8 cellular contexts compared by ENCODE assay signal in genomic region chr15:89068325-89068784, GRCh38. TPM values are rescaled to one million over a fixed set of nuclear protein-coding genes. Genes with fewer than 3 reads are reported as not detected.
DNase-seq lines count a peak whose midpoint lies in the region; ATAC-seq and TF ChIP-seq lines count a peak whose summit lies in the region.

No MANE protein-coding gene starts in this region.

- H2BK5ac ChIP-seq in neuronal stem cell (ENCODE audit: low read length) = no peak overlapping the region

- no peak overlapping the region for H4K8ac ChIP-seq in neuronal stem cell (ENCODE audit: low read depth, low read length)

- H3K4ac ChIP-seq in neuronal stem cell (ENCODE audit: low read length) = no peak overlapping the region

- H3K4me1 ChIP-seq in lower lobe of right lung = peaks cover 12% of the 10 kb centered on the region
- no peaks in the 10 kb centered on the region for H3K4me1 ChIP-seq in neuronal stem cell (ENCODE audit: control insufficient read depth in 2 of 2, insufficient read depth in 1 of 2, low read depth in 1 of 2, low read length in 2 of 2)

- no peak overlapping the region for H3K18ac ChIP-seq in neuronal stem cell (ENCODE audit: low read length)

- no peak overlapping the region for H3K14ac ChIP-seq in neuronal stem cell (ENCODE audit: low read length)

- H3K9me3 ChIP-seq in lower lobe of right lung (peaks cover 17% of the 10 kb centered on the region), neuronal stem cell (replicated peaks in 1 of 2; ENCODE audit: control insufficient read depth in 2 of 2, insufficient read depth in 1 of 2, low read depth in 1 of 2, low read length in 2 of 2) (peaks cover 10 to 18% of the 10 kb centered on the region in 2 donors)

- intact Hi-C loops in lower lobe of right lung (cut with DNase I) = no loop called here

- H3K27ac ChIP-seq in lower lobe of right lung = no peak overlapping the region
- no peak overlapping the region for H3K27ac ChIP-seq in neuronal stem cell (replicated peaks; ENCODE audit: low read length)

- no peak overlapping the region for H2AK5ac ChIP-seq in neuronal stem cell (ENCODE audit: low read depth, low read length)

- DNase-seq in Daoy (ENCODE audit: low read depth) (peak; percentile 78), lower lobe of right lung (no peak), left lobe of liver (ENCODE audit: low spot score) (no peak), DMS153 treated with DMSO at 0.1 percent for 48 hours (lab: John Stamatoyannopoulos, UW; ENCODE audit: unreplicated experiment) (no peak), neuronal stem cell (ENCODE audit: low spot score) (no peak)
- peak in 2 of 3 experiments; percentile 29 to 60 for DNase-seq in activated CD8-positive, alpha-beta memory T cell treated with anti-CD3 and anti-CD28 coated beads for 48 hours (ENCODE audit: low read depth in 2 of 3, low spot score in 2 of 3)

- H2BK120ac ChIP-seq in neuronal stem cell (ENCODE audit: low read depth, low read length) = no peak overlapping the region

- no peak overlapping the region for H2AFZ ChIP-seq in neuronal stem cell (ENCODE audit: low read length)

- H3K9ac ChIP-seq in neuronal stem cell (ENCODE audit: low read depth, low read length, poor library complexity) = no peak overlapping the region

- no peaks in the 10 kb centered on the region for H3K36me3 ChIP-seq in lower lobe of right lung
- H3K36me3 ChIP-seq in neuronal stem cell (replicated peaks in 1 of 2; ENCODE audit: control insufficient read depth in 2 of 2, insufficient read depth in 2 of 2, low read length in 2 of 2) = no peaks in the 10 kb centered on the region

- no peaks in the 10 kb centered on the region for H3K27me3 ChIP-seq in lower lobe of right lung (ENCODE audit: low read depth)
- H3K27me3 ChIP-seq in neuronal stem cell (ENCODE audit: control insufficient read depth in 3 of 3, insufficient read depth in 3 of 3, low read depth in 1 of 3, low read length in 3 of 3) = no peaks in the 10 kb centered on the region

- H2BK12ac ChIP-seq in neuronal stem cell (ENCODE audit: low read length) = no peak overlapping the region

- no CpG with 5 or more reads among the region's 5 CpGs for WGBS in neuronal stem cell (ENCODE audit: extremely low coverage in 2 of 2, insufficient read length in 2 of 2, insufficient replicate concordance in 1 of 2), 2 donors

- TF ChIP-seq CTCF in lower lobe of right lung (IDR thresholded peaks at IDR 0.05) = no peak

- H3K23ac ChIP-seq in neuronal stem cell (ENCODE audit: low read depth, low read length, poor library complexity) = no peak overlapping the region

- no peak overlapping the region for H4K91ac ChIP-seq in neuronal stem cell (ENCODE audit: low read depth, low read length, poor library complexity)

- H2BK15ac ChIP-seq in neuronal stem cell (ENCODE audit: low read length) = no peak overlapping the region

- no peak overlapping the region for H3K4me2 ChIP-seq in neuronal stem cell (ENCODE audit: insufficient read depth, low read length, poor library complexity, severe bottlenecking)

- ATAC-seq in GM21381 (IDR thresholded peaks at IDR 0.05; ENCODE audit: unreplicated experiment) = peak; percentile 88
- peak; percentile 95 for ATAC-seq in HG03565 (IDR thresholded peaks at IDR 0.05; ENCODE audit: unreplicated experiment)
- peak; percentile 57 to 69 for ATAC-seq in lower lobe of right lung
- no peak for ATAC-seq in left lobe of liver

- H3K4me3 ChIP-seq in lower lobe of right lung (no peak overlapping the region), neuronal stem cell (ENCODE audit: low read length in 2 of 2) (no peak overlapping the region)

- no peaks in the 10 kb centered on the region for H3K79me1 ChIP-seq in neuronal stem cell (ENCODE audit: low read depth, low read length)

RNA-seq across cellular contexts. Expression of gene ABHD2, which starts 19.9 kb away (rescaled TPM):
- 27.1 and 31.7 TPM in 2 replicates for total RNA-seq in Daoy (2014; rRNA removed; shearing (Covaris generic))
- total RNA-seq in lower lobe of right lung = 202 TPM
- total RNA-seq in left lobe of liver = 385 TPM
- polyA plus RNA-seq in neuronal stem cell (2013, experiment 1 of 2) = 7.2 TPM
- 7.2 TPM for polyA plus RNA-seq in neuronal stem cell (2013, experiment 2 of 2)

Comparison
In these comparisons a context has a peak if more than half of its experiments do, and no peak if none do; other contexts are left out.
1. DNase-seq: peak in Daoy (single experiment) and activated CD8-positive, alpha-beta memory T cell treated with anti-CD3 and anti-CD28 coated beads for 48 hours (2 of 3); none in lower lobe of right lung (single experiment), left lobe of liver (single experiment), DMS153 treated with DMSO at 0.1 percent for 48 hours (single experiment) and neuronal stem cell (single experiment).